24 cellular contexts compared by ENCODE assay signal in the genomic region with DNA sequence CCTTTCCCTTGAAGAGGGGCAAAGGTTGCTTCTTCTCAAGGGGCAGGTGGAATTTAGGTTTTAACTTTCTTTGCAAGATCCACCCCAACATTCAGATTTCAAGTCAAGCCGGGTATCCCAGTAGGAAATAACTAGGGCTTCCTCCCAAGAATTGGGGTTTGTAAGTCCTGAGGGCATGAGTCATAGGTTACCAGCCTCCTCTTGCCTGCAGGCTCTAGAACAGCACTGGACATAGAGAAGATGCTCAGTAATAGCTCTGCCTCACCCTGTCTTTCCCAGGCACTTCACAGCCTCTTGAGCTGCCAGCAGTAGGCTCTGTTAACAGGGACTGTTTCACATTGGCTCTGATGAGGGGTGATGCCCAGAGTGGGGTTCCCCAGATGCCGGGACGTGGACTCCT. TPM values are rescaled to one million over a fixed set of nuclear protein-coding genes. Genes with fewer than 3 reads are reported as not detected.
A peak's percentile ranks its signal among the peaks of the same experiment; 100 is the strongest.
DNase-seq lines count a peak whose midpoint lies in the region; ATAC-seq, FAIRE-seq and TF ChIP-seq lines count a peak whose summit lies in the region.
"Had no signal": no experiment of that assay in that cellular context is flagged by ENCODE, and none has a peak within 500 bp of the region (broad histone marks: within the 10 kb centered on the region; RNA-seq: fewer than 3 reads in every experiment).

No MANE protein-coding gene starts in this region.

- DNase-seq in AG09309 (ENCODE audit: low read depth), result peak; percentile 11
- DNase-seq in H54 (ENCODE audit: insufficient read length, low spot score), result peak; percentile 69
- no peak for DNase-seq in RWPE2 (ENCODE audit: low spot score)
- DNase-seq in kidney, result peak; percentile 10
- no peak for DNase-seq in endodermal cell
- DNase-seq in ascending aorta (ENCODE audit: low spot score in 2 of 2), result no peak
- no peak for DNase-seq in NCI-H774 (lab: John Stamatoyannopoulos, UW)
- DNase-seq: activated CD8-positive, alpha-beta T cell treated with anti-CD3 and anti-CD28 coated beads, Interleukin-2, amount 10 ng/mL, durations not matched to agents 7 days and 5 days; activated gamma-delta T cell treated with Interleukin-2 at 50 U/mL for 16 hours; brain microvascular endothelial cell; CD8-positive, alpha-beta T cell; effector memory CD8-positive, alpha-beta T cell; esophagus squamous epithelium; midbrain; NCI-H526 treated with DMSO at 0.1 percent for 48 hours; right cardiac atrium had no signal

- H3K36me3 ChIP-seq in RWPE2 (ENCODE audit: low read depth) (no peaks in the 10 kb centered on the region), kidney (ENCODE audit: control insufficient read depth in 1 of 2, insufficient read depth in 2 of 2, low read length in 2 of 2) (no peaks in the 10 kb centered on the region), endodermal cell (ENCODE audit: control insufficient read depth, insufficient read depth, low read length) (no peaks in the 10 kb centered on the region), ascending aorta (no peaks in the 10 kb centered on the region)
- H3K36me3 ChIP-seq: brain microvascular endothelial cell, esophagus squamous epithelium, pancreas had no signal

- H3K4me3 ChIP-seq in AG09309 (ENCODE audit: control insufficient read depth, low read depth, low read length) (no peak overlapping the region), RWPE2 (ENCODE audit: severe bottlenecking) (no peak overlapping the region), kidney (ENCODE audit: low read length in 2 of 2) (no peak overlapping the region), endodermal cell (ENCODE audit: low read length) (no peak overlapping the region), ascending aorta (no peak overlapping the region)
- H3K4me3 ChIP-seq: esophagus squamous epithelium, pancreas had no signal

- no peak overlapping the region for H3K9ac ChIP-seq in kidney (ENCODE audit: low read length in 2 of 2)
- no peak overlapping the region for H3K9ac ChIP-seq in endodermal cell (ENCODE audit: extremely low read depth, low read length, poor library complexity, severe bottlenecking)

- TF ChIP-seq CTCF in AG09309 (IDR thresholded peaks at IDR 0.05; ENCODE audit: control insufficient read depth, insufficient read depth, low read depth, low read length, missing control alignments) (no peak), RWPE2 (IDR thresholded peaks at IDR 0.05; ENCODE audit: poor library complexity, severe bottlenecking) (no peak), kidney (IDR thresholded peaks at IDR 0.05; ENCODE audit: borderline replicate concordance, extremely low read depth, insufficient read depth) (no peak), endodermal cell (conservative IDR thresholded peaks at IDR 0.05) (no peak), ascending aorta (IDR thresholded peaks at IDR 0.05) (no peak)

- 92 to 100% methylated on average over 3 of the region's 3 CpGs for WGBS in endodermal cell (ENCODE audit: insufficient coverage in 1 of 2, insufficient read length in 1 of 2), 2 experiments

- H3K27ac ChIP-seq in RWPE2 (ENCODE audit: poor library complexity, severe bottlenecking), result no peak overlapping the region
- H3K27ac ChIP-seq in kidney (ENCODE audit: low read depth in 2 of 2, low read length in 2 of 2), result no peak overlapping the region
- no peak overlapping the region for H3K27ac ChIP-seq in endodermal cell (ENCODE audit: low read depth, low read length)
- H3K27ac ChIP-seq in ascending aorta, result no peak overlapping the region
- H3K27ac ChIP-seq: brain microvascular endothelial cell, esophagus squamous epithelium, pancreas had no signal

- peak; percentile 86 for ATAC-seq in RWPE2 (ENCODE audit: low read depth)
- ATAC-seq in GM21381 (IDR thresholded peaks at IDR 0.05; ENCODE audit: unreplicated experiment), result no peak
- ATAC-seq: activated CD8-positive, alpha-beta T cell treated with anti-CD3 and anti-CD28 coated beads, Interleukin-2, amount 10 ng/mL, durations not matched to agents 7 days and 5 days; CD8-positive, alpha-beta T cell; effector memory CD8-positive, alpha-beta T cell; left lobe of liver; natural killer cell treated with Interleukin-12 subunit alpha and Interleukin-12 subunit beta and Interleukin-15 and Interleukin-18, amount 100 ng/mL, for 72 hours; pancreas; right cardiac atrium had no signal

- H3K4me3 Mint-ChIP-seq in endodermal cell, result no peak overlapping the region
- H3K4me3 Mint-ChIP-seq: activated CD8-positive, alpha-beta T cell treated with anti-CD3 and anti-CD28 coated beads, Interleukin-2, amount 10 ng/mL, durations not matched to agents 7 days and 5 days; CD8-positive, alpha-beta T cell; effector memory CD8-positive, alpha-beta T cell; IgD-negative memory B cell; natural killer cell treated with Interleukin-12 subunit alpha and Interleukin-12 subunit beta and Interleukin-15 and Interleukin-18, amount 100 ng/mL, for 72 hours had no signal

- H3K4me1 ChIP-seq in RWPE2 (ENCODE audit: insufficient read depth, poor library complexity, severe bottlenecking) (no peaks in the 10 kb centered on the region), kidney (ENCODE audit: control insufficient read depth in 1 of 2, insufficient read depth in 1 of 2, low read depth in 1 of 2, low read length in 2 of 2) (no peaks in the 10 kb centered on the region), endodermal cell (ENCODE audit: control insufficient read depth, insufficient read depth, low read length) (no peaks in the 10 kb centered on the region), ascending aorta (no peaks in the 10 kb centered on the region)
- H3K4me1 ChIP-seq: esophagus squamous epithelium, pancreas had no signal

- H3K9me3 Mint-ChIP-seq in endodermal cell, result no peaks in the 10 kb centered on the region
- H3K9me3 Mint-ChIP-seq: CD8-positive, alpha-beta T cell; effector memory CD8-positive, alpha-beta T cell; IgD-negative memory B cell; natural killer cell treated with Interleukin-12 subunit alpha and Interleukin-12 subunit beta and Interleukin-15 and Interleukin-18, amount 100 ng/mL, for 72 hours had no signal

- FAIRE-seq in H54 (lab: Jason Lieb, UNC), result peak; percentile 55
- no peak for FAIRE-seq in kidney (lab: Jason Lieb, UNC)
- FAIRE-seq: colon, GM19239, pancreas had no signal

- H3K27me3 Mint-ChIP-seq in endodermal cell (ENCODE audit: insufficient read depth), result peaks cover 9% of the 10 kb centered on the region

- H3K27me3 ChIP-seq in RWPE2 (ENCODE audit: insufficient read depth, poor library complexity, severe bottlenecking), result peaks cover 16% of the 10 kb centered on the region
- peaks cover 4% of the 10 kb centered on the region for H3K27me3 ChIP-seq in endodermal cell (ENCODE audit: control insufficient read depth, insufficient read depth, low read length, poor library complexity, severe bottlenecking)
- H3K27me3 ChIP-seq in ascending aorta, result no peaks in the 10 kb centered on the region
- H3K27me3 ChIP-seq: brain microvascular endothelial cell, pancreas had no signal

- H3K27ac Mint-ChIP-seq in endodermal cell, result no peak overlapping the region
- H3K27ac Mint-ChIP-seq: activated CD8-positive, alpha-beta T cell treated with anti-CD3 and anti-CD28 coated beads, Interleukin-2, amount 10 ng/mL, durations not matched to agents 7 days and 5 days; CD8-positive, alpha-beta T cell; effector memory CD8-positive, alpha-beta T cell; IgD-negative memory B cell; natural killer cell treated with Interleukin-12 subunit alpha and Interleukin-12 subunit beta and Interleukin-15 and Interleukin-18, amount 100 ng/mL, for 72 hours had no signal

- TF ChIP-seq POLR2A in H54 (IDR thresholded peaks at IDR 0.05; ENCODE audit: low read depth, low read length), result no peak

- no peaks in the 10 kb centered on the region for H3K4me1 Mint-ChIP-seq in endodermal cell
- H3K4me1 Mint-ChIP-seq: IgD-negative memory B cell had no signal

- no peaks in the 10 kb centered on the region for H3K36me3 Mint-ChIP-seq in endodermal cell (ENCODE audit: low read depth)
- H3K36me3 Mint-ChIP-seq: CD8-positive, alpha-beta T cell; IgD-negative memory B cell; natural killer cell treated with Interleukin-12 subunit alpha and Interleukin-12 subunit beta and Interleukin-15 and Interleukin-18, amount 100 ng/mL, for 72 hours had no signal

- intact Hi-C loops in kidney (cut with DNase I) (loop anchor here (10.0 kb wide), 1 partner anchor 109 kb away; no protein-coding TSS in a partner anchor), ascending aorta (cut with DNase I) (no loop called here)

- H3K9me3 ChIP-seq in RWPE2 (ENCODE audit: severe bottlenecking) (no peaks in the 10 kb centered on the region), kidney (ENCODE audit: control insufficient read depth in 1 of 2, low read length in 2 of 2) (no peaks in the 10 kb centered on the region), endodermal cell (ENCODE audit: control insufficient read depth, low read length) (no peaks in the 10 kb centered on the region), ascending aorta (no peaks in the 10 kb centered on the region)
- H3K9me3 ChIP-seq: esophagus squamous epithelium, pancreas had no signal

RNA-seq across cellular contexts. Expression of gene ZFP90, which starts 35.8 kb away (rescaled TPM):
- total RNA-seq in kidney, result 30.3 TPM
- polyA plus RNA-seq in kidney (ENCODE audit: insufficient read depth, low read depth, low replicate concordance), result 10.9 TPM
- 10 to 100 TPM; 20.4 to 33.2 TPM for total RNA-seq in endodermal cell
- polyA plus RNA-seq in endodermal cell (2013, experiment 1 of 2), result 51.7 TPM
- polyA plus RNA-seq in endodermal cell (2013, experiment 2 of 2), result 41.3 TPM
- 11.8 TPM for total RNA-seq in ascending aorta

RNA-seq across cellular contexts. Expression of gene SMPD3, which starts 55.0 kb away (rescaled TPM):
- total RNA-seq in kidney, result 0.72 TPM
- 0.28 TPM for polyA plus RNA-seq in kidney (ENCODE audit: insufficient read depth, low read depth, low replicate concordance)
- under 1 TPM in 1 of 2 donors, not detected in 1; 0.07 TPM for total RNA-seq in endodermal cell
- polyA plus RNA-seq in endodermal cell (2013, experiment 1 of 2), result 9.4 TPM
- 7.4 TPM for polyA plus RNA-seq in endodermal cell (2013, experiment 2 of 2)
- not detected for total RNA-seq in ascending aorta
- polyA plus RNA-seq: AG04450 had no signal

Comparison
In these comparisons a context has a peak if more than half of its experiments do, and no peak if none do; other contexts are left out.
1. DNase-seq: peak in AG09309 (single experiment), H54 (single experiment) and kidney (single experiment); none in RWPE2 (single experiment), endodermal cell (single experiment), ascending aorta (0 of 2) and NCI-H774 (single experiment).